19 cellular contexts compared by ENCODE assay signal in genomic region chr14:99554757-99555531, GRCh38. TPM values are rescaled to one million over a fixed set of nuclear protein-coding genes. Genes with fewer than 3 reads are reported as not detected.
DNase-seq lines count a peak whose midpoint lies in the region; ATAC-seq and TF ChIP-seq lines count a peak whose summit lies in the region.
"Had no signal": no experiment of that assay in that cellular context is flagged by ENCODE, and none has a peak within 500 bp of the region (broad histone marks: within the 10 kb centered on the region; RNA-seq: fewer than 3 reads in every experiment).

No MANE protein-coding gene starts in this region.

- peaks cover 14% of the 10 kb centered on the region for H3K4me1 Mint-ChIP-seq in T-helper 17 cell
- peaks cover 11% of the 10 kb centered on the region for H3K4me1 Mint-ChIP-seq in glutamatergic neuron (ENCODE audit: low read depth, unreplicated experiment)

- peak overlapping the region; percentile 7 for H3K18ac ChIP-seq in trophoblast cell (ENCODE audit: low read length)

- no peaks in the 10 kb centered on the region for H3K36me3 ChIP-seq in trophoblast cell (ENCODE audit: control insufficient read depth in 1 of 2, insufficient read depth in 2 of 2, low read length in 2 of 2)
- H3K36me3 ChIP-seq: gastrocnemius medialis had no signal

- ATAC-seq in T-helper 17 cell (no peak), left ventricle myocardium superior (peak; percentile 79), GM21367 (IDR thresholded peaks at IDR 0.05; ENCODE audit: unreplicated experiment) (no peak), SK-N-SH treated with all-trans-retinoic acid at 6 μM for 48 hours (no peak), HG02981 (IDR thresholded peaks at IDR 0.05; ENCODE audit: unreplicated experiment) (no peak)
- ATAC-seq: gastrocnemius medialis; naive thymus-derived CD8-positive, alpha-beta T cell; stimulated activated naive B cell treated with anti-CD40 and anti-IgM and Interleukin-4, amounts not matched to agents 10 μg/mL and 1 μg/mL and 100 μg/mL, for 72 hours had no signal

- H3K27ac ChIP-seq in trophoblast cell (ENCODE audit: low read depth, low read length), result no peak overlapping the region
- H3K27ac ChIP-seq: gastrocnemius medialis, KMS-11 had no signal

- H3K27me3 ChIP-seq in trophoblast cell (ENCODE audit: insufficient read depth, low read length), result no peaks in the 10 kb centered on the region
- H3K27me3 ChIP-seq: gastrocnemius medialis had no signal

- H3K4me1 ChIP-seq in trophoblast cell (ENCODE audit: control insufficient read depth in 1 of 2, insufficient read depth in 2 of 2, low read length in 2 of 2), result peaks cover 2 to 4% of the 10 kb centered on the region in 2 experiments
- H3K4me1 ChIP-seq: gastrocnemius medialis had no signal

- H2AK5ac ChIP-seq in trophoblast cell (ENCODE audit: low read length), result no peak overlapping the region

- no peak for TF ChIP-seq CTCF in glutamatergic neuron (IDR thresholded peaks at IDR 0.05; ENCODE audit: partially characterized antibody, unreplicated experiment)

- H2BK12ac ChIP-seq in trophoblast cell (ENCODE audit: low read length), result no peak overlapping the region

- H3K36me3 Mint-ChIP-seq in T-helper 17 cell (ENCODE audit: low read depth) (peaks cover 3% of the 10 kb centered on the region), glutamatergic neuron (ENCODE audit: unreplicated experiment) (peaks cover 5% of the 10 kb centered on the region)
- H3K36me3 Mint-ChIP-seq: activated naive CD8-positive, alpha-beta T cell; naive thymus-derived CD8-positive, alpha-beta T cell; stimulated activated naive B cell treated with anti-CD40 and anti-IgM and Interleukin-4, amounts not matched to agents 10 μg/mL and 1 μg/mL and 100 μg/mL, for 72 hours had no signal

- H3K9me3 ChIP-seq in T-helper 17 cell (ENCODE audit: control insufficient read depth, low read length, poor library complexity, severe bottlenecking), result no peaks in the 10 kb centered on the region
- H3K9me3 ChIP-seq in trophoblast cell (ENCODE audit: insufficient read depth, low read depth, low read length), result no peaks in the 10 kb centered on the region
- H3K9me3 ChIP-seq: gastrocnemius medialis had no signal

- H3K4me3 Mint-ChIP-seq in T-helper 17 cell, result no peak overlapping the region
- H3K4me3 Mint-ChIP-seq in glutamatergic neuron (ENCODE audit: unreplicated experiment), result no peak overlapping the region
- H3K4me3 Mint-ChIP-seq: activated naive CD8-positive, alpha-beta T cell; central memory CD8-positive, alpha-beta T cell; naive thymus-derived CD8-positive, alpha-beta T cell; stimulated activated naive B cell treated with anti-CD40 and anti-IgM and Interleukin-4, amounts not matched to agents 10 μg/mL and 1 μg/mL and 100 μg/mL, for 72 hours had no signal

- no peak overlapping the region for H3K14ac ChIP-seq in trophoblast cell (ENCODE audit: low read length)

- H3K4me2 ChIP-seq in trophoblast cell (ENCODE audit: low read length), result no peak overlapping the region
- H3K4me2 ChIP-seq: KMS-11 had no signal

- H2AFZ ChIP-seq in trophoblast cell (ENCODE audit: insufficient read depth, low read length, poor library complexity), result no peak overlapping the region

- no peak overlapping the region for H4K8ac ChIP-seq in trophoblast cell (ENCODE audit: low read depth, low read length)

- peak overlapping the region; percentile 29 for H3K27ac Mint-ChIP-seq in T-helper 17 cell
- H3K27ac Mint-ChIP-seq in glutamatergic neuron (ENCODE audit: unreplicated experiment), result no peak overlapping the region
- H3K27ac Mint-ChIP-seq: activated naive CD8-positive, alpha-beta T cell; stimulated activated naive B cell treated with anti-CD40 and anti-IgM and Interleukin-4, amounts not matched to agents 10 μg/mL and 1 μg/mL and 100 μg/mL, for 72 hours had no signal

- H3K79me1 ChIP-seq in trophoblast cell (ENCODE audit: low read length), result no peaks in the 10 kb centered on the region

- no peak overlapping the region for H2BK5ac ChIP-seq in trophoblast cell (ENCODE audit: low read depth, low read length, poor library complexity)

- no peak overlapping the region for H3K4ac ChIP-seq in trophoblast cell (ENCODE audit: low read depth, low read length)

- H3K9me3 Mint-ChIP-seq in glutamatergic neuron (ENCODE audit: unreplicated experiment), result peaks cover 10% of the 10 kb centered on the region
- H3K9me3 Mint-ChIP-seq: central memory CD8-positive, alpha-beta T cell; naive thymus-derived CD8-positive, alpha-beta T cell had no signal

- no peak overlapping the region for H3K4me3 ChIP-seq in trophoblast cell (ENCODE audit: low read depth, low read length)
- H3K4me3 ChIP-seq: gastrocnemius medialis had no signal

- WGBS in trophoblast cell (ENCODE audit: extremely low coverage, insufficient coverage, insufficient read length), result no CpG with 5 or more reads among the region's 9 CpGs

- H3K23ac ChIP-seq in trophoblast cell (ENCODE audit: low read length), result no peak overlapping the region

- DNase-seq in DMS53 (lab: John Stamatoyannopoulos, UW) (peak; percentile 85), T-helper 17 cell (no peak), left ventricle myocardium superior (peak; percentile 48), trophoblast cell (no peak), glutamatergic neuron (no peak)
- DNase-seq: activated T-cell treated with anti-CD3 and anti-CD28 coated beads for 4 hours; AML-193; gastrocnemius medialis; naive thymus-derived CD8-positive, alpha-beta T cell; NCI-H1436; NCI-H510A treated with DMSO at 0.1 percent for 48 hours; stimulated activated CD4-positive, alpha-beta T cell treated with anti-CD3 and anti-CD28 coated beads, Interleukin-4, amount 100 ng/mL, for 4 hours; stimulated activated naive B cell treated with anti-CD40 and anti-IgM and Interleukin-4, amounts not matched to agents 10 μg/mL and 1 μg/mL and 100 μg/mL, for 72 hours had no signal

- no peak overlapping the region for H4K12ac ChIP-seq in trophoblast cell (ENCODE audit: low read depth, low read length)

- intact Hi-C loops in left ventricle myocardium superior (cut with micrococcal nuclease), result no loop called here

- no peak overlapping the region for H4K91ac ChIP-seq in trophoblast cell (ENCODE audit: low read depth, low read length)

- H3K9ac ChIP-seq in trophoblast cell (ENCODE audit: low read length), result no peak overlapping the region
- H3K9ac ChIP-seq: KMS-11 had no signal

- H2BK120ac ChIP-seq in trophoblast cell (ENCODE audit: insufficient read depth, low read length, poor library complexity), result no peak overlapping the region

- H3K27me3 Mint-ChIP-seq in T-helper 17 cell, result no peaks in the 10 kb centered on the region
- peaks cover 11% of the 10 kb centered on the region for H3K27me3 Mint-ChIP-seq in glutamatergic neuron (ENCODE audit: unreplicated experiment)
- H3K27me3 Mint-ChIP-seq: activated naive CD8-positive, alpha-beta T cell; central memory CD8-positive, alpha-beta T cell; naive thymus-derived CD8-positive, alpha-beta T cell had no signal

- no peaks in the 10 kb centered on the region for H3K79me2 ChIP-seq in trophoblast cell (ENCODE audit: control insufficient read depth, insufficient read depth, low read length, poor library complexity)

TF ChIP-seq in SK-N-SH treated with all-trans-retinoic acid at 6 μM for 48 hours, 23 proteins besides CTCF, POLR2A, EP300 and RAD21:
- TF ChIP-seq CSRNP3 (CRISPR knock-in tag; IDR thresholded peaks at IDR 0.05) (no peak), TSHZ2 (CRISPR knock-in tag; IDR thresholded peaks at IDR 0.05) (no peak), TCF4 (CRISPR knock-in tag; IDR thresholded peaks at IDR 0.05; ENCODE audit: borderline replicate concordance) (no peak), RARB (CRISPR knock-in tag; IDR thresholded peaks at IDR 0.05) (no peak)

RNA-seq across cellular contexts. Expression of gene CCDC85C, which starts 49.1 kb away (rescaled TPM):
- 1 to 10 TPM; 8.3 to 9.3 TPM for total RNA-seq in T-helper 17 cell
- total RNA-seq in left ventricle myocardium superior, result 49.3 TPM
- 17.0 and 18.1 TPM in 2 replicates for polyA plus RNA-seq in trophoblast cell (2013)
- 32.3 TPM for total RNA-seq in glutamatergic neuron (ENCODE audit: unreplicated experiment)

Comparison
In these comparisons a context has a peak if more than half of its experiments do, and no peak if none do; other contexts are left out.
1. DNase-seq: peak in DMS53 (single experiment) and left ventricle myocardium superior (single experiment); none in T-helper 17 cell (0 of 3), trophoblast cell (0 of 2) and glutamatergic neuron (single experiment).